34 cellular contexts compared by ENCODE assay signal in the genomic region with DNA sequence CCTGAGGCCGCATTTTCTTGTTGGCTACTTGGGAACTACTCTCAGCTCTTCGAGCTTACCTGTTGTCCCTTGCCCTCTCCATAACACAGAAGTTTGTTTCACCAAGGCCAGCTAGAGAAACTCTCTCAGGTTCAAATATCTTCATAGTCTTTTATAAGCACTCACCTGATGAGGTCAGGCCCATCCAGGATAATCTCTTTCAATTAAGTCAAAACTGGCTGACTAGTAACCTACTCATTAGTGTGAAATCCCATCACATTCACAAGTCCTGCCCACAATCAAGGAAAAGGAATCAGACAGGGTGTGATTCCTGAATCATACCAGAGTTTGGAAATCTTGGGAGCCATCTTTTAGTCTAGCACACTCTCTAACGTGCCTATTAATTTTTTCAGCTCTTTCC.
"Had no signal": no experiment of that assay in that cellular context is flagged by ENCODE, and none has a peak within 500 bp of the region (broad histone marks: within the 10 kb centered on the region; RNA-seq: fewer than 3 reads in every experiment).

No MANE protein-coding gene starts in this region.

- DNase-seq: Karpas-422, Kasumi-1, MG63, MM.1S, MV-4-11, NCI-H1048, NCI-H1092, NCI-H1092 treated with DMSO at 0.1 percent for 48 hours, NCI-H1105, NCI-H1105 treated with DMSO at 0.1 percent for 48 hours, NCI-H1417, NCI-H1417 treated with DMSO at 0.1 percent for 48 hours, NCI-H1436, NCI-H1436 treated with DMSO at 0.1 percent for 48 hours, NCI-H146, NCI-H1694, NCI-H1694 treated with DMSO at 0.1 percent for 48 hours, NCI-H187, NCI-H187 treated with DMSO at 0.1 percent for 48 hours, NCI-H1930, NCI-H2029, NCI-H2029 treated with DMSO at 0.1 percent for 48 hours, NCI-H2081, NCI-H2081 treated with DMSO at 0.1 percent for 48 hours, NCI-H2107, NCI-H2171, NCI-H2171 treated with DMSO at 0.1 percent for 48 hours, NCI-H2227 treated with DMSO at 0.1 percent for 48 hours, NCI-H226, NCI-H345, NCI-H446, NCI-H446 treated with DMSO at 0.1 percent for 48 hours, NCI-H510A, NCI-H510A treated with DMSO at 0.1 percent for 48 hours had no signal

- H3K27me3 ChIP-seq: MG63 had no signal

- H3K9me3 ChIP-seq: MG63 had no signal

- H3K4me3 ChIP-seq: MG63 had no signal

- H3K36me3 ChIP-seq: MG63 had no signal
